8 cellular contexts compared by ENCODE assay signal in the genomic region with DNA sequence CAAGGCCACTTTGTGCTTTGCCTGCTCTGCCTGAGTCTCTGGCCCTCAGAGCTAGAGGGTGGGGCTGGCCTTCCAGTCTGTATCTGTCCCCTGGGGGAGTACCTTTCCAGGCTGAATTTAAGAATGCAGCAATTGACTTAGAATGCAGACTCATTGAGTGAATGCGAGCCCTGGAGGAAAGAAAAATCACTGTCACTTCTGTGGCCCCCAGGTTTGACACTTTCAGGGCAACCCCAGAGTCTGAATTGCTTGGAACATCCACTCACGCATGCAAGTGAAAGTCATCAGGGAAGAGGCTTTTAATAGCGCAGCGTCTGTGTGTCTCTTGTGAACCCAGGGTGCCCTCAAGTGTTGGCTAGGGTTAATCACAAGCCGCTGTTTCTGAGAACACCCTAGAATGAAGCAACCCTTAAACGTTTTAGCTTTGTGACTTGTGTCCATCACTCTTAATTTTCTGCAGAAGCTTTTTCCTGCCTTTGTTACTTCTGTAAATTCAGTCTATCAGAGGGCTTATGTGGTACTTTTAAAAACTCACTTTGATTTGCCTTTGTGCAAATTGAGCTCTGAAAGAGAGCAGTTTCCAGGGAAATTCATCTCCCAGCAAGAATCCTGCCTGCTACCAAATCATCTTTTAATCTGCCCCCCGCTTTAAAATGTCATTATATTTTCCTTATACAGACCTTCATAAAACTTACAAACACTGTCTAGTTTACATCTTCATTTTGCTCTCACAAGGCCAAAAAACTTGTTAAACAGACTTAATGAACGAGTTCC.
DNase-seq lines count a peak whose midpoint lies in the region; ATAC-seq, FAIRE-seq and TF ChIP-seq lines count a peak whose summit lies in the region.

No MANE protein-coding gene starts in this region.

- H3K36me3 ChIP-seq in GM23248 (ENCODE audit: low read depth) (no peaks in the 10 kb centered on the region), GM12878 (ENCODE audit: control insufficient read depth in 2 of 2, insufficient read depth in 2 of 2, low read length in 1 of 2) (no peaks in the 10 kb centered on the region)

- WGBS in GM23248 (ENCODE audit: low coverage in 1 of 2, low lambda C conversion rate in 2 of 2, missing lambda C conversion rate in 2 of 2), 2 experiments = 14 to 18% methylated on average over 8 of the region's 8 CpGs
- 6% methylated on average over 8 of the region's 8 CpGs for WGBS in GM12878 (ENCODE audit: insufficient coverage, insufficient replicate concordance, low lambda C conversion rate, missing lambda C conversion rate)

- no peak for TF ChIP-seq EP300 in GM12878 (IDR thresholded peaks at IDR 0.05; ENCODE audit: borderline replicate concordance in 1 of 2, control insufficient read depth in 1 of 2, low read depth in 2 of 2, low read length in 2 of 2)

- H3K27ac ChIP-seq in GM23248 (no peak overlapping the region), GM12878 (ENCODE audit: control insufficient read depth, insufficient read depth) (no peak overlapping the region)

- no TSS peak for BruUV-seq in GM12878 (replicated peaks; lab: Mats Ljungman, UMichigan)

- RAD21 ChIA-PET in GM12878 (lab: Charles Lee; ENCODE audit: unreplicated experiment) = interaction anchor here (0.6 to 3.4 kb wide), 10 partner anchors 53 to 574 kb away, joined by 3 to 12 read pairs (median 5); no protein-coding TSS in a partner anchor

- H3F3A ChIP-seq in GM23248 (ENCODE audit: insufficient read depth) = no peaks in the 10 kb centered on the region

- FAIRE-seq in GM12878 (lab: Jason Lieb, UNC) = peak; percentile 87

- CTCF ChIA-PET in GM12878 (lab: Yijun Ruan, JAX) = interaction anchor here (0.5 to 2.6 kb wide), 29 partner anchors 11 to 1476 kb away, joined by 3 to 16 read pairs (median 3); a partner anchor contains a TSS

- no peak overlapping the region for H3K9ac ChIP-seq in GM23248
- no peak overlapping the region for H3K9ac ChIP-seq in GM12878 (ENCODE audit: control insufficient read depth, insufficient read depth, low read length)

- peak; percentile 99 for TF ChIP-seq RAD21 in GM12878 (IDR thresholded peaks at IDR 0.05; ENCODE audit: insufficient read depth, low read depth, low read length)

- in situ Hi-C loops in GM23248 (cut with MboI) (no loop called here), GM12878 (cut with MboI) (loop anchor here (5.0 kb wide), 1 partner anchor 179 kb away; no protein-coding TSS in a partner anchor)

- DNase-seq in EH (ENCODE audit: low read depth) (peak; percentile 70), GM23248 (peak; percentile 81), NCI-H1105 treated with DMSO at 0.1 percent for 48 hours (lab: John Stamatoyannopoulos, UW) (peak; percentile 58), T-helper 2 cell (peak in 4 of 5 experiments; percentile 22 to 88 (median 38)), GM12878 (ENCODE audit: low read depth, low spot score) (no peak), iPS DF 19.7 (ENCODE audit: low read depth, low spot score) (peak; percentile 42)
- peak; percentile 33 for DNase-seq in stimulated activated CD4-positive, alpha-beta T cell treated with anti-CD3 and anti-CD28 coated beads, Interleukin-12 subunit alpha, Interleukin-12 subunit beta, amount 100 ng/mL, for 4 hours

- H3K9me2 ChIP-seq in GM23248 (ENCODE audit: insufficient read depth) = no peaks in the 10 kb centered on the region

- no peak for TF ChIP-seq POLR2A in GM12878 (IDR thresholded peaks at IDR 0.05; ENCODE audit: low read depth, low read length)

- H3K4me2 ChIP-seq in GM23248 (ENCODE audit: unreplicated experiment) (no peak overlapping the region), GM12878 (ENCODE audit: control insufficient read depth, insufficient read depth) (peak overlapping the region; percentile 31)

- intact Hi-C loops in GM12878 (cut with micrococcal nuclease; ENCODE audit: unreplicated experiment) = loop anchor here (1.0 to 10.0 kb wide), 10 partner anchors 82 to 1489 kb away; a partner anchor contains a TSS

- H3K9me3 ChIP-seq in GM23248 (ENCODE audit: low read depth) (no peaks in the 10 kb centered on the region), GM12878 (replicated peaks; ENCODE audit: control insufficient read depth, insufficient read depth, low read length) (no peaks in the 10 kb centered on the region)

- H3K4me1 ChIP-seq in GM23248 (ENCODE audit: insufficient read depth) (no peaks in the 10 kb centered on the region), GM12878 (ENCODE audit: control insufficient read depth, insufficient read depth, low read length) (peaks cover 3% of the 10 kb centered on the region; the same call in 1 of the 2 replicates)

- H3K27me3 ChIP-seq in GM23248 (replicated peaks; ENCODE audit: insufficient read depth) (peaks cover 8% of the 10 kb centered on the region; the same call in 1 of the 2 replicates), GM12878 (replicated peaks in 1 of 2; ENCODE audit: control insufficient read depth in 2 of 2, insufficient read depth in 2 of 2, low read length in 1 of 2) (no peaks in the 10 kb centered on the region)

- TF ChIP-seq CTCF in GM12878 (IDR thresholded peaks at IDR 0.05 in 2 of 3, conservative IDR thresholded peaks at IDR 0.05 in 1 of 3; ENCODE audit: control insufficient read depth in 2 of 3, extremely low read depth in 1 of 3, insufficient read depth in 1 of 3, low read depth in 3 of 3, low read length in 3 of 3) = peak; percentile 83 to 93 (median 85)

- no peaks in the 10 kb centered on the region for H3K79me2 ChIP-seq in GM23248 (ENCODE audit: insufficient read depth)
- no peaks in the 10 kb centered on the region for H3K79me2 ChIP-seq in GM12878 (ENCODE audit: control insufficient read depth, insufficient read depth, low read length)

- no peak overlapping the region for H3K4me3 ChIP-seq in GM23248
- no peak overlapping the region for H3K4me3 ChIP-seq in GM12878

- SMC1A ChIA-PET in GM12878 (lab: Charles Lee; ENCODE audit: uncharacterized antibody, unreplicated experiment) = interaction anchor here (0.6 to 4.1 kb wide), 16 partner anchors 10 to 1208 kb away, joined by 3 to 31 read pairs (median 3); no protein-coding TSS in a partner anchor

- H2AFZ ChIP-seq in GM23248 (no peak overlapping the region), GM12878 (ENCODE audit: control insufficient read depth, low read depth, low read length) (peak overlapping the region; percentile 51)

- ATAC-seq in GM12878 (peak; percentile 98), HG03520 (IDR thresholded peaks at IDR 0.05; ENCODE audit: unreplicated experiment) (no peak)

- H4K20me1 ChIP-seq in GM23248 (ENCODE audit: insufficient read depth) (no peaks in the 10 kb centered on the region), GM12878 (ENCODE audit: control insufficient read depth, insufficient read depth) (no peaks in the 10 kb centered on the region)

- POLR2A ChIA-PET in GM12878 (lab: Charles Lee) = no interaction called here

TF ChIP-seq in GM12878, 131 proteins besides CTCF, POLR2A, EP300 and RAD21 (continues in another document):
- TF ChIP-seq EED (IDR thresholded peaks at IDR 0.05; ENCODE audit: low read depth) (peak; percentile 71), MTA2 (IDR thresholded peaks at IDR 0.05; ENCODE audit: low read depth) (no peak), BHLHE40 (IDR thresholded peaks at IDR 0.05; ENCODE audit: borderline replicate concordance in 1 of 2, low read depth in 2 of 2, low read length in 1 of 2) (peak in 1 of 2 experiments; percentile 29; a peak in 1 of 4 replicates), STAT1 (conservative IDR thresholded peaks at IDR 0.05) (0 out of 2 replicates have a peak, but pooled peaks have one; percentile 37), WRNIP1 (IDR thresholded peaks at IDR 0.05; ENCODE audit: borderline replicate concordance, low read depth, low read length) (no peak), POU2F2 (IDR thresholded peaks at IDR 0.05; ENCODE audit: borderline replicate concordance, low read depth, low read length) (peak; percentile 25; the same call in 1 of the 3 replicates), MEF2A (IDR thresholded peaks at IDR 0.05; ENCODE audit: insufficient read depth, low read depth, low read length) (peak; percentile 90)
- TF ChIP-seq, protein P1, sequence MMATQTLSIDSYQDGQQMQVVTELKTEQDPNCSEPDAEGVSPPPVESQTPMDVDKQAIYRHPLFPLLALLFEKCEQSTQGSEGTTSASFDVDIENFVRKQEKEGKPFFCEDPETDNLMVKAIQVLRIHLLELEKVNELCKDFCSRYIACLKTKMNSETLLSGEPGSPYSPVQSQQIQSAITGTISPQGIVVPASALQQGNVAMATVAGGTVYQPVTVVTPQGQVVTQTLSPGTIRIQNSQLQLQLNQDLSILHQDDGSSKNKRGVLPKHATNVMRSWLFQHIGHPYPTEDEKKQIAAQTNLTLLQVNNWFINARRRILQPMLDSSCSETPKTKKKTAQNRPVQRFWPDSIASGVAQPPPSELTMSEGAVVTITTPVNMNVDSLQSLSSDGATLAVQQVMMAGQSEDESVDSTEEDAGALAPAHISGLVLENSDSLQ (IDR thresholded peaks at IDR 0.05) = peak; percentile 14; the same call in 1 of the 2 replicates
- TF ChIP-seq, protein P2, sequence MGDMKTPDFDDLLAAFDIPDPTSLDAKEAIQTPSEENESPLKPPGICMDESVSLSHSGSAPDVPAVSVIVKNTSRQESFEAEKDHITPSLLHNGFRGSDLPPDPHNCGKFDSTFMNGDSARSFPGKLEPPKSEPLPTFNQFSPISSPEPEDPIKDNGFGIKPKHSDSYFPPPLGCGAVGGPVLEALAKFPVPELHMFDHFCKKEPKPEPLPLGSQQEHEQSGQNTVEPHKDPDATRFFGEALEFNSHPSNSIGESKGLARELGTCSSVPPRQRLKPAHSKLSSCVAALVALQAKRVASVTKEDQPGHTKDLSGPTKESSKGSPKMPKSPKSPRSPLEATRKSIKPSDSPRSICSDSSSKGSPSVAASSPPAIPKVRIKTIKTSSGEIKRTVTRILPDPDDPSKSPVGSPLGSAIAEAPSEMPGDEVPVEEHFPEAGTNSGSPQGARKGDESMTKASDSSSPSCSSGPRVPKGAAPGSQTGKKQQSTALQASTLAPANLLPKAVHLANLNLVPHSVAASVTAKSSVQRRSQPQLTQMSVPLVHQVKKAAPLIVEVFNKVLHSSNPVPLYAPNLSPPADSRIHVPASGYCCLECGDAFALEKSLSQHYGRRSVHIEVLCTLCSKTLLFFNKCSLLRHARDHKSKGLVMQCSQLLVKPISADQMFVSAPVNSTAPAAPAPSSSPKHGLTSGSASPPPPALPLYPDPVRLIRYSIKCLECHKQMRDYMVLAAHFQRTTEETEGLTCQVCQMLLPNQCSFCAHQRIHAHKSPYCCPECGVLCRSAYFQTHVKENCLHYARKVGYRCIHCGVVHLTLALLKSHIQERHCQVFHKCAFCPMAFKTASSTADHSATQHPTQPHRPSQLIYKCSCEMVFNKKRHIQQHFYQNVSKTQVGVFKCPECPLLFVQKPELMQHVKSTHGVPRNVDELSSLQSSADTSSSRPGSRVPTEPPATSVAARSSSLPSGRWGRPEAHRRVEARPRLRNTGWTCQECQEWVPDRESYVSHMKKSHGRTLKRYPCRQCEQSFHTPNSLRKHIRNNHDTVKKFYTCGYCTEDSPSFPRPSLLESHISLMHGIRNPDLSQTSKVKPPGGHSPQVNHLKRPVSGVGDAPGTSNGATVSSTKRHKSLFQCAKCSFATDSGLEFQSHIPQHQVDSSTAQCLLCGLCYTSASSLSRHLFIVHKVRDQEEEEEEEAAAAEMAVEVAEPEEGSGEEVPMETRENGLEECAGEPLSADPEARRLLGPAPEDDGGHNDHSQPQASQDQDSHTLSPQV (IDR thresholded peaks at IDR 0.05) = 0 out of 2 replicates have a peak, but pooled peaks have one; percentile 59
